ENCODE assay signal across 16 cellular contexts in the genomic region with DNA sequence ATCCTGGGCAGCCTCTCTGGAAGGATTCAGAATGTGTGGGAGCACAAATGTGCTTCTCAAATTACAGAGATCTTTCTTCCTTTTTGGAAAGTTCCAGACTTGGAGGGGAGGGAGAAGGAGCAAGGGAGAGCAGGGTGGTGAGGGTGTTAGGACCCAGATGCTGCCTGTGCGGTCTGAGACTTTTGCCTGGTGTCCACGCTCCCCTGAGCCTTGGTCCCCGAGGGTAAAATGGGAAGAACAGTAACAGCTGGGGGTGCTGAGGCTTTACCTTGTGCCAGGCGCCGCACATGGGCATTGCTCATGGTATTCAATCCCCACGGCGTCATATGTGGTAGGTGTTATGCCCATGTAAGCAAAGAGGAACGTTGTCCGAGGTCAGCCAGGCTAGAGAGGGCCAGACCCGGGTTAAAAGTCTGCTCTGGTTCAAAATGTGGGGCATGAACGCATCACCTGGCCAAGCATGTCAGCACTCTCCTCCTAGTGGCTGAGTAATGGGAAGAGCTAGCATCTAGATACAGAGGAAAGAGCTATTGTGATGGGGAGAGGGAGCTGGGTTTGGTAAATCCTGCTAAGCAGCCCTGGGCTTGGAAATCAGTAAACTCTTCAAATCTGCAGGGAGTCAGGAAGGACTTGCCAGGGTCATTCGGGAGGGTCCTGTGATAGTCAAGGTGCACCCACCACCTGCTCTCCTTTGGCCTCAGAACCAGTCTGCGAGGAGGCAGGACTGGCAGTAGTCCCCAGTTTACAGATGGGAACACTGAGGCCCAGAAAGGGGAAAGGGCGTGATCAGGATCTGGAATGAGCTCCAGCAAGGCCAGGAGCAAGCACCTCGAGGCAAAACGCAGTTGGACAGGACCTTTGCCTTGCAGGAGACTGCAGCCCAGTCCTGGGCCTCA. TPM values are rescaled to one million over a fixed set of nuclear protein-coding genes. Genes with fewer than 3 reads are reported as not detected.
DNase-seq lines count a peak whose midpoint lies in the region; ATAC-seq and TF ChIP-seq lines count a peak whose summit lies in the region.
"Had no signal": no experiment of that assay in that cellular context is flagged by ENCODE, and none has a peak within 500 bp of the region (broad histone marks: within the 10 kb centered on the region; RNA-seq: fewer than 3 reads in every experiment).

No MANE protein-coding gene starts in this region.

- no peaks in the 10 kb centered on the region for H3K9me3 Mint-ChIP-seq in CD4-positive, CD25-positive, alpha-beta regulatory T cell
- no peaks in the 10 kb centered on the region for H3K9me3 Mint-ChIP-seq in activated CD8-positive, alpha-beta T cell treated with anti-CD3 and anti-CD28 coated beads for 36 hours

- in situ Hi-C loops in GM13977 (cut with MboI; ENCODE audit: low pct_unique_long_range_greater_than_20kb, low sequenced_read_pairs, unreplicated experiment) = loop anchor here (10.0 kb wide), 1 partner anchor 100 kb away; no protein-coding TSS in a partner anchor

- intact Hi-C loops in activated CD8-positive, alpha-beta T cell treated with anti-CD3 and anti-CD28 coated beads for 36 hours (cut with micrococcal nuclease) = no loop called here
- intact Hi-C loops in posterior vena cava (cut with DNase I) = loop anchor here in 1 of 2 donors (5.0 to 10.0 kb wide), 2 partner anchors 103 to 160 kb away; no protein-coding TSS in a partner anchor

- peak overlapping the region in 1 of 4 donors; percentile 10 for H3K4me3 Mint-ChIP-seq in CD4-positive, CD25-positive, alpha-beta regulatory T cell
- peak overlapping the region; percentile 73 for H3K4me3 Mint-ChIP-seq in activated CD8-positive, alpha-beta T cell treated with anti-CD3 and anti-CD28 coated beads for 36 hours

- CTCF ChIA-PET in activated CD8-positive, alpha-beta T cell treated with anti-CD3 and anti-CD28 coated beads for 36 hours (lab: Charles Lee) = interaction anchor here (2.4 to 7.5 kb wide), 2 partner anchors 19 to 103 kb away, joined by 29 to 53 read pairs; no protein-coding TSS in a partner anchor

- POLR2A ChIA-PET in activated CD8-positive, alpha-beta T cell treated with anti-CD3 and anti-CD28 coated beads for 36 hours (lab: Charles Lee) = interaction anchor here (0.5 to 1.9 kb wide), 7 partner anchors 7 to 205 kb away, joined by 3 to 6 read pairs (median 5); no protein-coding TSS in a partner anchor

- H3K4me3 ChIP-seq in CD4-positive, CD25-positive, alpha-beta regulatory T cell (ENCODE audit: low read depth, low read length) = no peak overlapping the region
- H3K4me3 ChIP-seq: prostate gland, SK-N-MC, transverse colon had no signal

- peak; percentile 27 for TF ChIP-seq CTCF in GM12873 (IDR thresholded peaks at IDR 0.05; ENCODE audit: insufficient read depth, low read depth, low read length, missing control alignments)
- no peak for TF ChIP-seq CTCF in activated CD8-positive, alpha-beta T cell treated with anti-CD3 and anti-CD28 coated beads for 36 hours (IDR thresholded peaks at IDR 0.05)
- TF ChIP-seq CTCF in GM13977 (IDR thresholded peaks at IDR 0.05; ENCODE audit: extremely low read depth, insufficient read depth, missing control alignments) = no peak

- ATAC-seq in CD4-positive, CD25-positive, alpha-beta regulatory T cell (ENCODE audit: low read depth in 2 of 2) = no peak
- ATAC-seq in activated CD8-positive, alpha-beta T cell treated with anti-CD3 and anti-CD28 coated beads for 36 hours = no peak

- peaks cover 8% of the 10 kb centered on the region for H3K36me3 Mint-ChIP-seq in CD4-positive, CD25-positive, alpha-beta regulatory T cell
- peaks cover 79% of the 10 kb centered on the region for H3K36me3 Mint-ChIP-seq in activated CD8-positive, alpha-beta T cell treated with anti-CD3 and anti-CD28 coated beads for 36 hours (ENCODE audit: low read depth)

- H3K27me3 ChIP-seq in CD4-positive, CD25-positive, alpha-beta regulatory T cell (ENCODE audit: control insufficient read depth, insufficient read depth, low read length) = no peaks in the 10 kb centered on the region

- peak overlapping the region; percentile 44 to 50 (median 46) for H3K27ac Mint-ChIP-seq in CD4-positive, CD25-positive, alpha-beta regulatory T cell
- peak overlapping the region; percentile 88 for H3K27ac Mint-ChIP-seq in activated CD8-positive, alpha-beta T cell treated with anti-CD3 and anti-CD28 coated beads for 36 hours

- H3K27ac ChIP-seq in CD4-positive, CD25-positive, alpha-beta regulatory T cell (ENCODE audit: insufficient read depth, low read length, poor library complexity, severe bottlenecking) = no peak overlapping the region
- H3K27ac ChIP-seq: C4-2B, prostate gland, SK-N-MC, transverse colon had no signal

- peaks cover 6% of the 10 kb centered on the region for H3K27me3 Mint-ChIP-seq in CD4-positive, CD25-positive, alpha-beta regulatory T cell
- H3K27me3 Mint-ChIP-seq in activated CD8-positive, alpha-beta T cell treated with anti-CD3 and anti-CD28 coated beads for 36 hours = no peaks in the 10 kb centered on the region

- peaks cover 34% of the 10 kb centered on the region for H3K4me1 ChIP-seq in CD4-positive, CD25-positive, alpha-beta regulatory T cell (ENCODE audit: control insufficient read depth, insufficient read depth, low read length, poor library complexity, severe bottlenecking)
- H3K4me1 ChIP-seq: prostate gland had no signal

- no peaks in the 10 kb centered on the region for H3K9me3 ChIP-seq in CD4-positive, CD25-positive, alpha-beta regulatory T cell (ENCODE audit: control insufficient read depth in 2 of 2, low read length in 2 of 2)
- H3K9me3 ChIP-seq: prostate gland, transverse colon had no signal

- H3K4me1 Mint-ChIP-seq in CD4-positive, CD25-positive, alpha-beta regulatory T cell = peaks cover 0 to 40% (median 2%) of the 10 kb centered on the region in 4 donors
- peaks cover 77% of the 10 kb centered on the region for H3K4me1 Mint-ChIP-seq in activated CD8-positive, alpha-beta T cell treated with anti-CD3 and anti-CD28 coated beads for 36 hours (ENCODE audit: low read depth)

- no peaks in the 10 kb centered on the region for H3K36me3 ChIP-seq in CD4-positive, CD25-positive, alpha-beta regulatory T cell (ENCODE audit: control insufficient read depth, insufficient read depth, low read length)
- H3K36me3 ChIP-seq: prostate gland, transverse colon had no signal

- no peak for DNase-seq in CD4-positive, CD25-positive, alpha-beta regulatory T cell
- no peak for DNase-seq in activated CD8-positive, alpha-beta T cell treated with anti-CD3 and anti-CD28 coated beads for 36 hours
- DNase-seq in iPS-NIHi11 (ENCODE audit: low spot score) (peak; percentile 51), posterior vena cava (ENCODE audit: low spot score) (no peak), GM13977 (ENCODE audit: low spot score) (no peak), Ammon's horn (ENCODE audit: low spot score) (no peak), globus pallidus (ENCODE audit: low spot score) (no peak)
- DNase-seq: amygdala, NCI-H1417 treated with DMSO at 0.1 percent for 48 hours, NCI-H2227 treated with DMSO at 0.1 percent for 48 hours, transverse colon had no signal

RNA-seq across cellular contexts. Expression of gene RUNX3, which starts 4.5 kb away (rescaled TPM):
- total RNA-seq in CD4-positive, CD25-positive, alpha-beta regulatory T cell = 268 TPM
- polyA plus RNA-seq in CD4-positive, CD25-positive, alpha-beta regulatory T cell = 10 to 100 TPM; 12.0 to 23.3 (median 15.8) TPM
- total RNA-seq in activated CD8-positive, alpha-beta T cell treated with anti-CD3 and anti-CD28 coated beads for 36 hours = 100 to 1,000 TPM; 180 to 183 TPM
- total RNA-seq in posterior vena cava = 1 to 10 TPM; 5.0 to 8.9 TPM
- total RNA-seq: epithelial cell of proximal tubule had no signal

Comparison
In these comparisons a context has a peak if more than half of its experiments do, and no peak if none do; other contexts are left out.
1. RNA of gene RUNX3, which starts 4.5 kb away (total RNA-seq): 268 TPM in CD4-positive, CD25-positive, alpha-beta regulatory T cell (single experiment) and 180 to 183 TPM in activated CD8-positive, alpha-beta T cell treated with anti-CD3 and anti-CD28 coated beads for 36 hours; 5.0 to 8.9 TPM in posterior vena cava; every median in the first group is over 10 times any median in the second.